In genomic region chr19:17938092-17938845, GRCh38 we compare ENCODE assay signal across 8 cellular contexts. TPM values are rescaled to one million over a fixed set of nuclear protein-coding genes. Genes with fewer than 3 reads are reported as not detected.
DNase-seq lines count a peak whose midpoint lies in the region; ATAC-seq and TF ChIP-seq lines count a peak whose summit lies in the region.

No MANE protein-coding gene starts in this region.

- H3K27me3 ChIP-seq in testis, result no peaks in the 10 kb centered on the region

- TF ChIP-seq CTCF in omental fat pad (IDR thresholded peaks at IDR 0.05) (peak in 2 of 3 donors; percentile 57 to 94), testis (IDR thresholded peaks at IDR 0.05) (peak; percentile 84 to 95 (median 85))

- no peak overlapping the region for H3K27ac ChIP-seq in testis

- WGBS in testis, 2 donors, result 56 to 62% methylated on average over 6 to 7 of the region's 7 CpGs

- intact Hi-C loops in testis (cut with DNase I; ENCODE audit: low total_unique reads), result loop anchor here (5.0 kb wide), 1 partner anchor 59 kb away; no protein-coding TSS in a partner anchor

- peaks cover 15% of the 10 kb centered on the region for H3K4me1 ChIP-seq in testis

- no peaks in the 10 kb centered on the region for H3K36me3 ChIP-seq in testis (ENCODE audit: low read depth, missing control alignments)

- no peak overlapping the region for H3K4me3 ChIP-seq in testis

- TF ChIP-seq POLR2A in testis (IDR thresholded peaks at IDR 0.05), result no peak

- DNase-seq in GM03348 (ENCODE audit: low spot score) (peak; percentile 93), HuH-7.5 (ENCODE audit: low spot score) (peak; percentile 97), RPMI7951 (ENCODE audit: low read depth) (peak; percentile 89), fibroblast of the conjunctiva (ENCODE audit: low read depth) (peak; percentile 57), omental fat pad (ENCODE audit: low spot score) (peak; percentile 73), testis (peak; percentile 88)
- peak; percentile 70 to 82 for DNase-seq in activated T-helper 1 cell treated with anti-CD3 and anti-CD28 coated beads, Interleukin-2, amount 50 U/mL, for 16 hours (ENCODE audit: low read depth in 1 of 2, low spot score in 1 of 2)

- no peaks in the 10 kb centered on the region for H3K9me3 ChIP-seq in testis

- peak; percentile 86 for ATAC-seq in omental fat pad (ENCODE audit: low FRiP score)
- ATAC-seq in GM21423 (IDR thresholded peaks at IDR 0.05; ENCODE audit: unreplicated experiment), result no peak

RNA-seq across cellular contexts. Expression of gene CCDC124, which starts 5.5 kb away (rescaled TPM):
- total RNA-seq in RPMI7951 (2014; rRNA removed; shearing (Covaris generic)), result 54.3 and 56.7 TPM in 2 replicates
- total RNA-seq in omental fat pad, result 10 to 100 TPM; 34.7 to 73.4 (median 49.5) TPM
- total RNA-seq in testis, result 10 to 100 TPM; 51.5 to 69.5 TPM
- polyA plus RNA-seq in testis (ENCODE audit: insufficient read depth, low read depth, low replicate concordance), result 75.0 TPM

RNA-seq across cellular contexts. Expression of gene KCNN1, which starts 28.6 kb away (rescaled TPM):
- total RNA-seq in RPMI7951 (2014; rRNA removed; shearing (Covaris generic)), result 0.20 TPM in 1 of 2 replicates, not detected in the other
- total RNA-seq in omental fat pad (1 to 10 TPM in 1 of 4 donors, under 1 TPM in 2, not detected in 1; 0.12 to 1.0 (median 0.88) TPM), testis (10 to 100 TPM; 10.3 to 15.9 TPM)
- polyA plus RNA-seq in testis (ENCODE audit: insufficient read depth, low read depth, low replicate concordance), result 4.4 TPM
